Comparison of ENCODE assay signal across 19 cellular contexts in genomic region chr1:231571904-231572303, GRCh38. TPM values are rescaled to one million over a fixed set of nuclear protein-coding genes. Genes with fewer than 3 reads are reported as not detected.
DNase-seq lines count a peak whose midpoint lies in the region; ATAC-seq, FAIRE-seq and TF ChIP-seq lines count a peak whose summit lies in the region.
"Had no signal": no experiment of that assay in that cellular context is flagged by ENCODE, and none has a peak within 500 bp of the region (broad histone marks: within the 10 kb centered on the region; RNA-seq: fewer than 3 reads in every experiment).

No MANE protein-coding gene starts in this region.

- WGBS in heart right ventricle, 2 donors = 59 to 60% methylated on average over 6 of the region's 6 CpGs
- WGBS in esophagus squamous epithelium, 2 donors = 29 to 33% methylated on average over 6 of the region's 6 CpGs
- 26% methylated on average over 6 of the region's 6 CpGs for WGBS in suprapubic skin

- intact Hi-C loops in heart right ventricle (cut with DNase I) = no loop called here
- intact Hi-C loops in esophagus squamous epithelium (cut with DNase I) = no loop called here

- no peak for TF ChIP-seq EP300 in suprapubic skin (IDR thresholded peaks at IDR 0.05)

- no peak overlapping the region for H3K9ac ChIP-seq in keratinocyte (ENCODE audit: control insufficient read depth, extremely low read depth, insufficient read depth, low read length)

- peak overlapping the region; percentile 11 for H2AFZ ChIP-seq in keratinocyte (ENCODE audit: control insufficient read depth, low read length)

- H3K9me1 ChIP-seq in keratinocyte (ENCODE audit: control insufficient read depth, extremely low read depth, insufficient read depth, low read length) = no peaks in the 10 kb centered on the region

- no peaks in the 10 kb centered on the region for H3K27me3 ChIP-seq in heart right ventricle
- H3K27me3 ChIP-seq in right atrium auricular region = no peaks in the 10 kb centered on the region
- H3K27me3 ChIP-seq in esophagus squamous epithelium = no peaks in the 10 kb centered on the region
- no peaks in the 10 kb centered on the region for H3K27me3 ChIP-seq in keratinocyte (ENCODE audit: control insufficient read depth, extremely low read depth, insufficient read depth, low read length)
- no peaks in the 10 kb centered on the region for H3K27me3 ChIP-seq in suprapubic skin

- H3K27ac ChIP-seq in heart right ventricle (peak overlapping the region in 5 of 10 donors; percentile 8 to 57 (median 41)), right atrium auricular region (no peak overlapping the region), esophagus squamous epithelium (peak overlapping the region in 3 of 4 donors; percentile 2 to 46 (median 43)), keratinocyte (ENCODE audit: control insufficient read depth, insufficient read depth, low read length) (no peak overlapping the region), suprapubic skin (peak overlapping the region; percentile 47)
- H3K27ac ChIP-seq: C4-2B had no signal

- H3K36me3 ChIP-seq in heart right ventricle = peaks cover 0 to 22% (median 3%) of the 10 kb centered on the region in 9 donors
- H3K36me3 ChIP-seq in right atrium auricular region = peaks cover 6% of the 10 kb centered on the region
- peaks cover 0 to 28% (median 0%) of the 10 kb centered on the region in 3 donors for H3K36me3 ChIP-seq in esophagus squamous epithelium
- H3K36me3 ChIP-seq in keratinocyte (ENCODE audit: control insufficient read depth in 2 of 2, extremely low read depth in 1 of 2, insufficient read depth in 2 of 2, low read length in 2 of 2) = no peaks in the 10 kb centered on the region
- no peaks in the 10 kb centered on the region for H3K36me3 ChIP-seq in suprapubic skin

- no peaks in the 10 kb centered on the region for H4K20me1 ChIP-seq in keratinocyte (ENCODE audit: control insufficient read depth, extremely low read depth, insufficient read depth, low read length)

- no peak overlapping the region for H3K4me3 ChIP-seq in heart right ventricle
- no peak overlapping the region for H3K4me3 ChIP-seq in right atrium auricular region
- no peak overlapping the region for H3K4me3 ChIP-seq in esophagus squamous epithelium
- peak overlapping the region in 1 of 3 experiments; percentile 40 for H3K4me3 ChIP-seq in keratinocyte (ENCODE audit: control insufficient read depth in 2 of 3, extremely low read depth in 1 of 3, insufficient read depth in 2 of 3, low read depth in 1 of 3, low read length in 3 of 3)
- H3K4me3 ChIP-seq in suprapubic skin = no peak overlapping the region

- DNase-seq in heart right ventricle (peak in 1 of 2 donors; percentile 33), right atrium auricular region (ENCODE audit: low spot score) (no peak), esophagus squamous epithelium (lab: John Stamatoyannopoulos, UW) (no peak), keratinocyte (ENCODE audit: low read depth, low spot score) (no peak), suprapubic skin (ENCODE audit: low spot score in 2 of 2) (no peak)
- DNase-seq: COR-L47, DMS153, EL, Karpas-422, NCI-H1417, NCI-H2029, NCI-H2171 treated with DMSO at 0.1 percent for 48 hours, NCI-H510A, SIG-M5 had no signal

- H3K4me2 ChIP-seq in keratinocyte (ENCODE audit: control insufficient read depth, extremely low read depth, insufficient read depth, low read depth, low read length) = peak overlapping the region; percentile 70

- ATAC-seq in heart right ventricle = peak in 6 of 8 donors; percentile 49 to 92 (median 79)
- no peak for ATAC-seq in GM21381 (IDR thresholded peaks at IDR 0.05; ENCODE audit: unreplicated experiment)
- ATAC-seq in GM21367 (IDR thresholded peaks at IDR 0.05; ENCODE audit: unreplicated experiment) = no peak
- ATAC-seq in HG02763 (IDR thresholded peaks at IDR 0.05; ENCODE audit: unreplicated experiment) = no peak

- TF ChIP-seq CTCF in heart right ventricle (IDR thresholded peaks at IDR 0.05) = no peak
- no peak for TF ChIP-seq CTCF in right atrium auricular region (IDR thresholded peaks at IDR 0.05)
- TF ChIP-seq CTCF in esophagus squamous epithelium (IDR thresholded peaks at IDR 0.05) = no peak
- no peak for TF ChIP-seq CTCF in keratinocyte (optimal IDR thresholded peaks at IDR 0.05 in 1 of 3, IDR thresholded peaks at IDR 0.05 in 1 of 3, conservative IDR thresholded peaks at IDR 0.05 in 1 of 3; ENCODE audit: extremely low read depth in 1 of 3, insufficient read depth in 2 of 3, low read length in 3 of 3)
- no peak for TF ChIP-seq CTCF in suprapubic skin (IDR thresholded peaks at IDR 0.05)

- no peaks in the 10 kb centered on the region for H3K79me2 ChIP-seq in keratinocyte (ENCODE audit: control insufficient read depth, insufficient read depth, low read length)

- no peaks in the 10 kb centered on the region for H3K9me3 ChIP-seq in heart right ventricle
- no peaks in the 10 kb centered on the region for H3K9me3 ChIP-seq in right atrium auricular region
- H3K9me3 ChIP-seq in esophagus squamous epithelium = no peaks in the 10 kb centered on the region
- no peaks in the 10 kb centered on the region for H3K9me3 ChIP-seq in keratinocyte (ENCODE audit: control insufficient read depth, low read depth, low read length)
- no peaks in the 10 kb centered on the region for H3K9me3 ChIP-seq in suprapubic skin

- dilution Hi-C loops in keratinocyte (cut with MboI; ENCODE audit: extremely low pct_ligation_motif_present, low sequenced_read_pairs) = no loop called here

- H3K4me1 ChIP-seq in heart right ventricle (peaks cover 0 to 16% (median 4%) of the 10 kb centered on the region in 9 donors), right atrium auricular region (no peaks in the 10 kb centered on the region), esophagus squamous epithelium (peaks cover 0 to 12% (median 0%) of the 10 kb centered on the region in 3 donors), keratinocyte (ENCODE audit: control insufficient read depth, extremely low read depth, insufficient read depth, low read length) (peaks cover 4% of the 10 kb centered on the region), suprapubic skin (peaks cover 10% of the 10 kb centered on the region)

- FAIRE-seq in keratinocyte (lab: Jason Lieb, UNC) = peak; percentile 82
- FAIRE-seq: RCC 7860 had no signal

- no peak for TF ChIP-seq POLR2A in esophagus squamous epithelium (IDR thresholded peaks at IDR 0.05)
- TF ChIP-seq POLR2A in suprapubic skin (IDR thresholded peaks at IDR 0.05) = no peak

RNA-seq across cellular contexts. Expression of gene TSNAX, which starts 43.4 kb away (rescaled TPM):
- 10 to 100 TPM; 26.2 to 37.9 (median 33.2) TPM for total RNA-seq in heart right ventricle
- 10 to 100 TPM; 11.8 to 14.2 TPM for polyA plus RNA-seq in heart right ventricle
- 10 to 100 TPM; 19.5 to 26.3 TPM for total RNA-seq in right atrium auricular region
- 10 to 100 TPM; 11.6 to 28.4 (median 22.3) TPM for total RNA-seq in esophagus squamous epithelium
- polyA plus RNA-seq in keratinocyte = 21.5 to 32.6 TPM (median 30.9 TPM) in 3 replicates
- polyA plus RNA-seq in keratinocyte (2011; ENCODE audit: low read depth) = 17.8 TPM
- 12.5 and 21.4 TPM in 2 replicates for polyA plus RNA-seq in keratinocyte (2011; cell fraction: cytosol; rRNA removed)
- 22.8 and 26.7 TPM in 2 replicates for polyA plus RNA-seq in keratinocyte (2011; cell fraction: nucleus; rRNA removed)
- polyA plus RNA-seq in keratinocyte (2012; ENCODE audit: low replicate concordance) = 18.0 and 34.0 TPM in 2 replicates
- polyA minus RNA-seq in keratinocyte = 2.8 to 29.1 TPM (median 16.9 TPM) in 3 replicates
- polyA minus RNA-seq in keratinocyte (2011; cell fraction: cytosol; rRNA and poly(A)+ RNA removed) = 17.6 TPM
- polyA minus RNA-seq in keratinocyte (2011; cell fraction: nucleus; rRNA and poly(A)+ RNA removed) = 16.5 TPM in 2 replicates
- 10 to 100 TPM; 18.8 to 36.4 (median 25.4) TPM for total RNA-seq in suprapubic skin

RNA-seq across cellular contexts. Expression of gene DISC1, which starts 54.7 kb away (rescaled TPM):
- total RNA-seq in heart right ventricle (1 to 10 TPM; 3.1 to 6.4 (median 4.3) TPM), right atrium auricular region (1 to 10 TPM; 1.8 to 5.3 TPM), esophagus squamous epithelium (10 to 100 TPM in 1 of 4 donors, 1 to 10 TPM in 3; 3.3 to 11.4 (median 4.2) TPM), suprapubic skin (1 to 10 TPM; 3.0 to 8.4 (median 5.2) TPM)
- polyA plus RNA-seq in heart right ventricle (1 to 10 TPM; 1.4 to 1.8 TPM), keratinocyte (0.28 to 0.47 TPM (median 0.42 TPM) in 3 replicates)
- polyA plus RNA-seq in keratinocyte (2011; ENCODE audit: low read depth) = 0.22 TPM
- polyA plus RNA-seq in keratinocyte (2011; cell fraction: cytosol; rRNA removed) = 0.27 and 0.41 TPM in 2 replicates
- 1.1 and 1.2 TPM in 2 replicates for polyA plus RNA-seq in keratinocyte (2011; cell fraction: nucleus; rRNA removed)
- 0.31 and 0.34 TPM in 2 replicates for polyA plus RNA-seq in keratinocyte (2012; ENCODE audit: low replicate concordance)
- polyA minus RNA-seq in keratinocyte = 1.1 to 4.5 TPM (median 1.1 TPM) in 3 replicates
- 1.7 TPM for polyA minus RNA-seq in keratinocyte (2011; cell fraction: cytosol; rRNA and poly(A)+ RNA removed)
- 3.4 and 5.0 TPM in 2 replicates for polyA minus RNA-seq in keratinocyte (2011; cell fraction: nucleus; rRNA and poly(A)+ RNA removed)

Comparison
In these comparisons a context has a peak if more than half of its experiments do, and no peak if none do; other contexts are left out.
1. ATAC-seq: peak in heart right ventricle (6 of 8); none in GM21381 (single experiment), GM21367 (single experiment) and HG02763 (single experiment).
2. H3K27ac ChIP-seq: peak in esophagus squamous epithelium (3 of 4) and suprapubic skin (single experiment); none in right atrium auricular region (0 of 2) and keratinocyte (single experiment).